Comparison of ENCODE assay signal across 20 cellular contexts in genomic region chr6:69581576-69581975, GRCh38.
DNase-seq lines count a peak whose midpoint lies in the region; ATAC-seq, FAIRE-seq and TF ChIP-seq lines count a peak whose summit lies in the region.
"Had no signal": no experiment of that assay in that cellular context is flagged by ENCODE, and none has a peak within 500 bp of the region (broad histone marks: within the 10 kb centered on the region; RNA-seq: fewer than 3 reads in every experiment).

No MANE protein-coding gene starts in this region.

- no peaks in the 10 kb centered on the region for H3K79me2 ChIP-seq in GM23248 (ENCODE audit: insufficient read depth)

- peak; percentile 30 for FAIRE-seq in urothelium cell line (lab: Jason Lieb, UNC)
- FAIRE-seq: GM12891, GM18507, H54 had no signal

- no peak for ATAC-seq in HG03354 (IDR thresholded peaks at IDR 0.05; ENCODE audit: poor library complexity, severe bottlenecking, unreplicated experiment)

- H3K27ac ChIP-seq in GM23248 = no peak overlapping the region

- H3K4me3 ChIP-seq in GM23248 = no peak overlapping the region
- H3K4me3 ChIP-seq: HAP-1 had no signal

- H2AFZ ChIP-seq in GM23248 = no peak overlapping the region

- peaks cover 53% of the 10 kb centered on the region for H3K4me1 Mint-ChIP-seq in brain

- in situ Hi-C loops in G401 (cut with HindIII; ENCODE audit: low sequenced_read_pairs) = no loop called here
- in situ Hi-C loops in GM23248 (cut with MboI) = no loop called here

- peaks cover 4% of the 10 kb centered on the region for H3K27me3 Mint-ChIP-seq in brain

- peak overlapping the region in 3 of 5 experiments; percentile 35 to 93 (median 62) for H3K27ac Mint-ChIP-seq in brain
- H3K27ac Mint-ChIP-seq: CD4-positive, alpha-beta memory T cell; HFFc6 had no signal

- WGBS in GM23248 (ENCODE audit: low coverage in 1 of 2, low lambda C conversion rate in 2 of 2, missing lambda C conversion rate in 2 of 2), 2 experiments = 23 to 29% methylated on average over 4 of the region's 4 CpGs

- no peaks in the 10 kb centered on the region for H3K9me2 ChIP-seq in GM23248 (ENCODE audit: insufficient read depth)

- H3K4me2 ChIP-seq in GM23248 (ENCODE audit: unreplicated experiment) = no peak overlapping the region

- TF ChIP-seq CTCF in brain (conservative IDR thresholded peaks at IDR 0.05) = no peak

- H3F3A ChIP-seq in GM23248 (ENCODE audit: insufficient read depth) = no peaks in the 10 kb centered on the region

- no peaks in the 10 kb centered on the region for H3K36me3 Mint-ChIP-seq in brain
- H3K36me3 Mint-ChIP-seq: CD4-positive, alpha-beta memory T cell had no signal

- peaks cover 0 to 8% (median 0%) of the 10 kb centered on the region in 5 experiments for H3K9me3 Mint-ChIP-seq in brain
- H3K9me3 Mint-ChIP-seq: CD4-positive, alpha-beta memory T cell had no signal

- no peaks in the 10 kb centered on the region for H4K20me1 ChIP-seq in GM23248 (ENCODE audit: insufficient read depth)

- peak overlapping the region in 1 of 5 experiments; percentile 59 for H3K4me3 Mint-ChIP-seq in brain
- H3K4me3 Mint-ChIP-seq: CD4-positive, alpha-beta memory T cell; HFFc6 had no signal

- H3K9me3 ChIP-seq in GM23248 (ENCODE audit: low read depth) = no peaks in the 10 kb centered on the region
- H3K9me3 ChIP-seq: HAP-1 had no signal

- no peaks in the 10 kb centered on the region for H3K36me3 ChIP-seq in GM23248 (ENCODE audit: low read depth)
- H3K36me3 ChIP-seq: HAP-1 had no signal

- no peaks in the 10 kb centered on the region for H3K4me1 ChIP-seq in GM23248 (ENCODE audit: insufficient read depth)
- H3K4me1 ChIP-seq: HAP-1 had no signal

- DNase-seq in G401 (ENCODE audit: low spot score) (peak; percentile 84), NCI-H446 (lab: John Stamatoyannopoulos, UW) (peak; percentile 14 to 72), urothelium cell line (ENCODE audit: low spot score) (no peak), GM23248 (no peak), ecto neural progenitor cell (ENCODE audit: low spot score) (no peak), NCI-H748 (lab: John Stamatoyannopoulos, UW; ENCODE audit: unreplicated experiment) (no peak)
- DNase-seq: Calu3; CD4-positive, alpha-beta memory T cell; COR-L47; DMS79; EL; GF-D8; GOT3; HFFc6 had no signal

- no peaks in the 10 kb centered on the region for H3K27me3 ChIP-seq in GM23248 (replicated peaks; ENCODE audit: insufficient read depth)

- no peak overlapping the region for H3K9ac ChIP-seq in GM23248

Comparison
In these comparisons a context has a peak if more than half of its experiments do, and no peak if none do; other contexts are left out.
1. DNase-seq: peak in G401 (single experiment) and NCI-H446 (2 of 2); none in urothelium cell line (single experiment), GM23248 (single experiment), ecto neural progenitor cell (single experiment) and NCI-H748 (single experiment).